ENCODE assay signal across 28 cellular contexts in genomic region chr16:5449901-5450300, GRCh38.
"Had no signal": no experiment of that assay in that cellular context is flagged by ENCODE, and none has a peak within 500 bp of the region (broad histone marks: within the 10 kb centered on the region; RNA-seq: fewer than 3 reads in every experiment).

No MANE protein-coding gene starts in this region.

- H3K27ac Mint-ChIP-seq: immature natural killer cell; memory B cell; naive thymus-derived CD4-positive, alpha-beta T cell; nephron; stimulated activated memory B cell treated with anti-CD40 and anti-IgM and Interleukin-4, amounts not matched to agents 10 μg/mL and 1 μg/mL and 100 μg/mL, for 72 hours; type B pancreatic cell had no signal

- H3K9me3 ChIP-seq: esophagus muscularis mucosa, gastroesophageal sphincter, heart left ventricle, ovary, psoas muscle, sigmoid colon, testis, tibial artery had no signal

- ATAC-seq: foreskin keratinocyte; gastroesophageal sphincter; heart left ventricle; left ventricle myocardium superior; naive thymus-derived CD4-positive, alpha-beta T cell; psoas muscle; right cardiac atrium; stimulated activated memory B cell treated with anti-CD40 and anti-IgM and Interleukin-4, amounts not matched to agents 10 μg/mL and 1 μg/mL and 100 μg/mL, for 72 hours; stimulated activated naive CD8-positive, alpha-beta T cell treated with anti-CD3 and anti-CD28 coated beads, Interleukin-15, Interleukin-2, amounts not matched to agents 100 U/mL and 50 U/mL, for 24 hours had no signal

- DNase-seq: cortex of kidney; effector CD4-positive, alpha-beta T cell; foreskin keratinocyte; heart left ventricle; immature natural killer cell; kidney glomerular epithelial cell; left ventricle myocardium superior; naive thymus-derived CD4-positive, alpha-beta T cell; occipital lobe; ovary; posterior cingulate gyrus; psoas muscle; right cardiac atrium; sigmoid colon; stimulated activated CD4-positive, alpha-beta T cell treated with anti-CD3 and anti-CD28 coated beads, Interleukin-4, amount 100 ng/mL, for 4 hours; stimulated activated naive CD8-positive, alpha-beta T cell treated with anti-CD3 and anti-CD28 coated beads, Interleukin-15, Interleukin-2, amounts not matched to agents 100 U/mL and 50 U/mL, for 24 hours; substantia nigra; testis; tibial artery had no signal

- H3K4me2 ChIP-seq: hepatocyte had no signal

- H3K27me3 Mint-ChIP-seq: stimulated activated memory B cell treated with anti-CD40 and anti-IgM and Interleukin-4, amounts not matched to agents 10 μg/mL and 1 μg/mL and 100 μg/mL, for 72 hours had no signal

- H3K79me2 ChIP-seq: hepatocyte had no signal

- H3K36me3 Mint-ChIP-seq: immature natural killer cell; memory B cell; naive thymus-derived CD4-positive, alpha-beta T cell; stimulated activated memory B cell treated with anti-CD40 and anti-IgM and Interleukin-4, amounts not matched to agents 10 μg/mL and 1 μg/mL and 100 μg/mL, for 72 hours; type B pancreatic cell had no signal

- H3K27ac ChIP-seq: esophagus muscularis mucosa, foreskin keratinocyte, gastroesophageal sphincter, heart left ventricle, hepatocyte, ovary, psoas muscle, sigmoid colon, testis, tibial artery had no signal

- FAIRE-seq: endothelial cell of umbilical vein had no signal

- H3K4me3 Mint-ChIP-seq: immature natural killer cell; memory B cell; naive thymus-derived CD4-positive, alpha-beta T cell; nephron; stimulated activated memory B cell treated with anti-CD40 and anti-IgM and Interleukin-4, amounts not matched to agents 10 μg/mL and 1 μg/mL and 100 μg/mL, for 72 hours; type B pancreatic cell had no signal

- H2AFZ ChIP-seq: hepatocyte had no signal

- H3K27me3 ChIP-seq: foreskin keratinocyte, ovary, testis, tibial artery had no signal

- H3K4me1 Mint-ChIP-seq: immature natural killer cell; memory B cell; naive thymus-derived CD4-positive, alpha-beta T cell; nephron; stimulated activated memory B cell treated with anti-CD40 and anti-IgM and Interleukin-4, amounts not matched to agents 10 μg/mL and 1 μg/mL and 100 μg/mL, for 72 hours had no signal

- H3K4me3 ChIP-seq: esophagus muscularis mucosa, gastroesophageal sphincter, heart left ventricle, hepatocyte, lung, ovary, psoas muscle, sigmoid colon, testis, tibial artery had no signal

- H3K36me3 ChIP-seq: esophagus muscularis mucosa, gastroesophageal sphincter, heart left ventricle, ovary, sigmoid colon, tibial artery had no signal

- H3K4me1 ChIP-seq: esophagus muscularis mucosa, foreskin keratinocyte, gastroesophageal sphincter, heart left ventricle, psoas muscle, sigmoid colon, testis, tibial artery had no signal

- H3K9me3 Mint-ChIP-seq: nephron, type B pancreatic cell had no signal
